In the genomic region with DNA sequence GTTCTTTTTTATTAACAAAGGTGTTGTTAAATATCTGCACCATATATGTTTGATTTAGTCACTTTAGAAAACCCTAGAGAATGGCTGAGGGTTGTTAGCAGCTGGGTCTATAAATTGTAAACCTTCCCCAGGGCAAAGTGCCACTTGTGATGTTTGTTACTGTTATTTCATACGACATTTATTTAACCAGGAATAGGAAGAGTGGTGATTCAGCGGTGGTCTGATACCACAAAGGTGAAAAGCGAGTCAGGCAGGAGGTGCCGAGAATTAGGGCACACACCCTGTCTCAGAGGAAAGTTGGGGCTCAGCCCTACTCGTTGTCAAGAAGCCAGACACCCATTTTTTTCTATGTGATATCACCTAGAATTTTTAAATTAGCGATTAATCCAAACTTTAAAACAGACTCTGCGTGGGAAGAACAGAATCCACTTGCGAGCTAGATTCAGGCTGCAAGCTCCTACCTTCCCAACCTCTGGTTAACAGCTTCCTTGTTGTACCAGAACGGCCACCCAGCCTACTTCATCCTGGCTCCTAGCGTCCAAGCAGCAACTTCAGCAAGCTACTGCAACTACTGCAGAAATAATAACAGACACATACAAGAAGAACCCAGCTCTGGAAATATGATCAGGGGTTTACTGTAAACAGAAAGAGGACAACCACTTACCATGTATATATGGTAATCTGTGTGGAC, we compare ENCODE assay signal across 14 cellular contexts.
DNase-seq lines count a peak whose midpoint lies in the region; ATAC-seq and TF ChIP-seq lines count a peak whose summit lies in the region.
"Had no signal": no experiment of that assay in that cellular context is flagged by ENCODE, and none has a peak within 500 bp of the region (broad histone marks: within the 10 kb centered on the region; RNA-seq: fewer than 3 reads in every experiment).

No MANE protein-coding gene starts in this region.

- no peak overlapping the region for H3K4me3 ChIP-seq in left lung
- H3K4me3 ChIP-seq in HAP-1 = no peak overlapping the region
- H3K4me3 ChIP-seq: GM23338 had no signal

- H3K9me3 ChIP-seq in left lung (no peaks in the 10 kb centered on the region), HAP-1 (no peaks in the 10 kb centered on the region)

- TF ChIP-seq CTCF in left lung (IDR thresholded peaks at IDR 0.05) = no peak

- H3K27ac ChIP-seq in left lung = no peak overlapping the region

- intact Hi-C loops in left lung (cut with DNase I) = no loop called here

- H3K27me3 ChIP-seq in left lung (no peaks in the 10 kb centered on the region), HAP-1 (ENCODE audit: low read depth) (no peaks in the 10 kb centered on the region)

- H3K4me1 ChIP-seq in left lung (no peaks in the 10 kb centered on the region), HAP-1 (no peaks in the 10 kb centered on the region)

- H3K36me3 ChIP-seq in left lung (no peaks in the 10 kb centered on the region), HAP-1 (replicated peaks) (no peaks in the 10 kb centered on the region)

- peak; percentile 76 for ATAC-seq in left lung
- ATAC-seq: GM23338, T-helper 17 cell had no signal

- in situ Hi-C loops in HAP-1 (cut with MboI; ENCODE audit: low sequenced_read_pairs) = no loop called here

- DNase-seq in DMS53 treated with DMSO at 0.1 percent for 48 hours (lab: John Stamatoyannopoulos, UW; ENCODE audit: unreplicated experiment) (peak; percentile 31), NCI-H1436 treated with DMSO at 0.1 percent for 48 hours (lab: John Stamatoyannopoulos, UW) (peak; percentile 61), NCI-H748 treated with DMSO at 0.1 percent for 48 hours (lab: John Stamatoyannopoulos, UW) (peak; percentile 58), left lung (no peak), GM03348 (ENCODE audit: low spot score) (no peak), T1000 (lab: John Stamatoyannopoulos, UW) (no peak), HAP-1 (ENCODE audit: low spot score in 2 of 2) (no peak)
- DNase-seq: AML-193, Kasumi-1, NCI-H1694, NCI-H2227 treated with DMSO at 0.1 percent for 48 hours, SHP77 treated with DMSO at 0.1 percent for 48 hours, T-helper 17 cell had no signal

Comparison
In these comparisons a context has a peak if more than half of its experiments do, and no peak if none do; other contexts are left out.
1. DNase-seq: peak in DMS53 treated with DMSO at 0.1 percent for 48 hours (single experiment), NCI-H1436 treated with DMSO at 0.1 percent for 48 hours (single experiment) and NCI-H748 treated with DMSO at 0.1 percent for 48 hours (single experiment); none in left lung (0 of 2), GM03348 (single experiment), T1000 (single experiment) and HAP-1 (0 of 2).